In the genomic region with DNA sequence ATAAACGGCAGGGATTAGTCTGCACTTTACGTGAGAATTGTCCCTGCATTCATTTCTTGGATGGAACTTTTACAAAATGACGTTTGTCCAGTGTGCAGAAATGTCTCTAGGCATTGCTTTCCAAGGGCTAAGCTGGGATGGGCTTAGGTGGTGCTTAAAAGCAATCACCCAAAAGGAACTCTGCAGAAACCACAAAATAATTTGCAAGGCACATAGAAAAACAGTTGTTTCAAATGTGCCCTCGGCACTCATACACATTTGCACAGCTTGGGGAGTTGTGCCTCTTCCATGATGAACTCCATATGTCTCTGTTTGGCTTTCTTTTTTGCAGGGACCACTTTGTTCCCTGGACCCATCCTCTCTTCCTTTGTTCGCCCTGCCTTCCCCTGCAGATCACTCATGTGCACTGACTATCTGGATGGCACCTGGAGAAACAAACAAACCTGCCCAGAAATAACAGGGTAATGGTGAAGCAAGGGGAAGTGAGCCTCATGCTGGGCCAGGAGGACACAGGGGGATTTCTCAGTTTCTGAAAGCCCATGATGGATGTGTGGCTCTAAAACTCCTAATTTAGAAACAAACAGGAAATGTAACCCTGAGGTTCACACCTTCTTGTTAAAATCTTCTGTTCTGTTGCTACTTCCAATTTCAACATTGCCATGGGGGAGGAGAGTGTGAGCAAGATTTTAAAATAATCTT, we compare ENCODE assay signal across 10 cellular contexts.
A peak's percentile ranks its signal among the peaks of the same experiment; 100 is the strongest.
DNase-seq lines count a peak whose midpoint lies in the region; ATAC-seq and TF ChIP-seq lines count a peak whose summit lies in the region.
"Had no signal": no experiment of that assay in that cellular context is flagged by ENCODE, and none has a peak within 500 bp of the region (broad histone marks: within the 10 kb centered on the region; RNA-seq: fewer than 3 reads in every experiment).

No MANE protein-coding gene starts in this region.

- no peaks in the 10 kb centered on the region for H4K20me1 ChIP-seq in IMR-90 (ENCODE audit: insufficient read depth, low read length)

- intact Hi-C loops in IMR-90 (cut with micrococcal nuclease), result no loop called here
- intact Hi-C loops in upper lobe of right lung (cut with DNase I), result no loop called here

- H3K18ac ChIP-seq in IMR-90 (ENCODE audit: low read depth, low read length), result peak overlapping the region; percentile 3; the same call in 1 of the 2 replicates

- H3K36me3 ChIP-seq in IMR-90 (ENCODE audit: control insufficient read depth, insufficient read depth, low read length) (no peaks in the 10 kb centered on the region), upper lobe of right lung (no peaks in the 10 kb centered on the region)
- H3K36me3 ChIP-seq: ascending aorta had no signal

- no peak overlapping the region for H4K5ac ChIP-seq in IMR-90 (ENCODE audit: low read depth, low read length)

- H3K9ac ChIP-seq in IMR-90 (ENCODE audit: low read depth, low read length), result no peak overlapping the region

- TF ChIP-seq CTCF in IMR-90 (conservative IDR thresholded peaks at IDR 0.05; ENCODE audit: low read depth, low read length) (no peak), nephron (IDR thresholded peaks at IDR 0.05; ENCODE audit: unreplicated experiment in 3 of 3) (no peak), upper lobe of right lung (IDR thresholded peaks at IDR 0.05) (no peak)

- H3K36me3 Mint-ChIP-seq in nephron (ENCODE audit: low read depth), result no peaks in the 10 kb centered on the region

- no peak overlapping the region for H3K23ac ChIP-seq in IMR-90 (ENCODE audit: low read depth, low read length)

- H3K4me3 ChIP-seq in IMR-90 (ENCODE audit: insufficient read depth, low read depth, low read length), result no peak overlapping the region
- no peak overlapping the region for H3K4me3 ChIP-seq in upper lobe of right lung
- H3K4me3 ChIP-seq: ascending aorta had no signal

- no peak overlapping the region for H2BK5ac ChIP-seq in IMR-90 (ENCODE audit: low read depth, low read length, poor library complexity, severe bottlenecking)

- H2BK120ac ChIP-seq in IMR-90 (ENCODE audit: low read depth, low read length), result peak overlapping the region; percentile 26; the same call in 1 of the 2 replicates

- no peak for DNase-seq in IMR-90
- no peak for DNase-seq in upper lobe of right lung
- DNase-seq in NCI-H1436 treated with DMSO at 0.1 percent for 48 hours (lab: John Stamatoyannopoulos, UW), result no peak
- DNase-seq: activated CD4-positive, alpha-beta T cell treated with anti-CD3 and anti-CD28 coated beads, Interleukin-2, amount 10 ng/mL, durations not matched to agents 7 days and 5 days; NCI-H1930 had no signal

- H3K9me3 ChIP-seq in IMR-90 (ENCODE audit: control insufficient read depth, insufficient read depth, low read length), result no peaks in the 10 kb centered on the region
- H3K9me3 ChIP-seq in upper lobe of right lung, result no peaks in the 10 kb centered on the region
- H3K9me3 ChIP-seq: ascending aorta had no signal

- H2BK20ac ChIP-seq in IMR-90 (ENCODE audit: low read depth, low read length), result no peak overlapping the region

- no peak overlapping the region for H4K8ac ChIP-seq in IMR-90 (ENCODE audit: low read depth in 2 of 2, low read length in 2 of 2)

- H3K9me3 Mint-ChIP-seq in nephron, result no peaks in the 10 kb centered on the region
- H3K9me3 Mint-ChIP-seq: activated CD4-positive, alpha-beta T cell treated with anti-CD3 and anti-CD28 coated beads, Interleukin-2, amount 10 ng/mL, durations not matched to agents 7 days and 5 days had no signal

- H3K4me1 ChIP-seq in IMR-90 (ENCODE audit: control insufficient read depth, insufficient read depth, low read length), result peaks cover 12% of the 10 kb centered on the region
- H3K4me1 ChIP-seq in upper lobe of right lung, result no peaks in the 10 kb centered on the region
- H3K4me1 ChIP-seq: ascending aorta had no signal

- POLR2A ChIA-PET in IMR-90 (lab: Charles Lee; ENCODE audit: unreplicated experiment), result no interaction called here

- H3K27me3 Mint-ChIP-seq in nephron (ENCODE audit: low read depth), result peaks cover 7% of the 10 kb centered on the region

- H3K56ac ChIP-seq in IMR-90 (ENCODE audit: extremely low read depth, insufficient read depth, low read length), result no peak overlapping the region

- 80% methylated on average over 2 of the region's 5 CpGs; no CpG with 5 or more reads in 1 of the 2 experiments for WGBS in IMR-90 (ENCODE audit: extremely low coverage in 2 of 2, insufficient read length in 1 of 2), 2 experiments

- H3K27me3 ChIP-seq in IMR-90 (ENCODE audit: control insufficient read depth, insufficient read depth, low read length) (peaks cover 4% of the 10 kb centered on the region; the same call in 1 of the 2 replicates), upper lobe of right lung (no peaks in the 10 kb centered on the region)
- H3K27me3 ChIP-seq: ascending aorta had no signal

- H3K4me2 ChIP-seq in IMR-90 (ENCODE audit: low read depth, low read length), result no peak overlapping the region

- peaks cover 6% of the 10 kb centered on the region; the same call in 1 of the 2 replicates for H3K9me1 ChIP-seq in IMR-90 (ENCODE audit: insufficient read depth, low read length)

- H3K27ac ChIP-seq in IMR-90 (ENCODE audit: insufficient read depth, low read length) (no peak overlapping the region), upper lobe of right lung (no peak overlapping the region)
- H3K27ac ChIP-seq: ascending aorta had no signal

- BruUV-seq in IMR-90 (replicated peaks; lab: Mats Ljungman, UMichigan), result no TSS peak

- H3K14ac ChIP-seq in IMR-90 (replicated peaks; ENCODE audit: low read depth, low read length), result no peak overlapping the region

- no peak for TF ChIP-seq POLR2A in IMR-90 (IDR thresholded peaks at IDR 0.05; ENCODE audit: low read depth, low read length)

- in situ Hi-C loops in IMR-90 (cut with MboI; ENCODE audit: low sequenced_read_pairs), result no loop called here

- H2AK9ac ChIP-seq in IMR-90 (replicated peaks; ENCODE audit: low read depth, low read length, poor library complexity), result no peak overlapping the region

- no peak overlapping the region for H2AK5ac ChIP-seq in IMR-90 (ENCODE audit: low read depth, low read length)

- H4K91ac ChIP-seq in IMR-90 (ENCODE audit: insufficient read depth, low read depth, low read length), result no peak overlapping the region

- dilution Hi-C loops in IMR-90 (cut with HindIII; ENCODE audit: low sequenced_read_pairs, unreplicated experiment), result no loop called here

- H3K4me1 Mint-ChIP-seq in nephron, result peaks cover 35% of the 10 kb centered on the region

- no peak overlapping the region for H2AFZ ChIP-seq in IMR-90 (replicated peaks; ENCODE audit: low read length, poor library complexity)

- no peak overlapping the region for H3K4ac ChIP-seq in IMR-90 (ENCODE audit: low read depth, low read length)

- no peak overlapping the region for H3K4me3 Mint-ChIP-seq in nephron
- H3K4me3 Mint-ChIP-seq: activated CD4-positive, alpha-beta T cell treated with anti-CD3 and anti-CD28 coated beads, Interleukin-2, amount 10 ng/mL, durations not matched to agents 7 days and 5 days had no signal

- TF ChIP-seq RAD21 in IMR-90 (IDR thresholded peaks at IDR 0.05; ENCODE audit: low read length), result no peak

- H3K27ac Mint-ChIP-seq in nephron, result peak overlapping the region; percentile 73 to 87 (median 81)
- H3K27ac Mint-ChIP-seq: activated CD4-positive, alpha-beta T cell treated with anti-CD3 and anti-CD28 coated beads, Interleukin-2, amount 10 ng/mL, durations not matched to agents 7 days and 5 days had no signal

- no peaks in the 10 kb centered on the region for H3K79me1 ChIP-seq in IMR-90 (ENCODE audit: low read depth in 1 of 2, low read length in 2 of 2)

- ATAC-seq in GM18909 (IDR thresholded peaks at IDR 0.05; ENCODE audit: poor library complexity, unreplicated experiment) (peak; percentile 81), GM21786 (IDR thresholded peaks at IDR 0.05; ENCODE audit: unreplicated experiment) (peak; percentile 85), IMR-90 (ENCODE audit: low read depth) (no peak; the same call in 1 of the 2 replicates), upper lobe of right lung (no peak), HG02763 (IDR thresholded peaks at IDR 0.05; ENCODE audit: unreplicated experiment) (no peak)

- CTCF ChIA-PET in IMR-90 (lab: Yijun Ruan, JAX), result interaction anchor here (0.6 kb wide), 1 partner anchor 43 kb away, joined by 4 read pairs; no protein-coding TSS in a partner anchor

- no peak overlapping the region for H2BK15ac ChIP-seq in IMR-90 (ENCODE audit: low read depth, low read length)

TF ChIP-seq in IMR-90, 13 proteins besides CTCF, POLR2A, EP300 and RAD21:
- TF ChIP-seq MAFK (IDR thresholded peaks at IDR 0.05; ENCODE audit: low read depth, low read length) (no peak), CEBPB (IDR thresholded peaks at IDR 0.05; ENCODE audit: low read depth, low read length) (no peak), CHD1 (IDR thresholded peaks at IDR 0.05; ENCODE audit: low read depth, low read length) (no peak), MXI1 (IDR thresholded peaks at IDR 0.05; ENCODE audit: borderline replicate concordance, low read depth, low read length) (no peak), RCOR1 (IDR thresholded peaks at IDR 0.05; ENCODE audit: insufficient replicate concordance, low read length) (no peak), SMC3 (IDR thresholded peaks at IDR 0.05; ENCODE audit: low read depth, low read length) (no peak)

Comparison
In these comparisons a context has a peak if more than half of its experiments do, and no peak if none do; other contexts are left out.
1. ATAC-seq: peak in GM18909 (single experiment) and GM21786 (single experiment); none in IMR-90 (single experiment), upper lobe of right lung (single experiment) and HG02763 (single experiment).